In the genomic region with DNA sequence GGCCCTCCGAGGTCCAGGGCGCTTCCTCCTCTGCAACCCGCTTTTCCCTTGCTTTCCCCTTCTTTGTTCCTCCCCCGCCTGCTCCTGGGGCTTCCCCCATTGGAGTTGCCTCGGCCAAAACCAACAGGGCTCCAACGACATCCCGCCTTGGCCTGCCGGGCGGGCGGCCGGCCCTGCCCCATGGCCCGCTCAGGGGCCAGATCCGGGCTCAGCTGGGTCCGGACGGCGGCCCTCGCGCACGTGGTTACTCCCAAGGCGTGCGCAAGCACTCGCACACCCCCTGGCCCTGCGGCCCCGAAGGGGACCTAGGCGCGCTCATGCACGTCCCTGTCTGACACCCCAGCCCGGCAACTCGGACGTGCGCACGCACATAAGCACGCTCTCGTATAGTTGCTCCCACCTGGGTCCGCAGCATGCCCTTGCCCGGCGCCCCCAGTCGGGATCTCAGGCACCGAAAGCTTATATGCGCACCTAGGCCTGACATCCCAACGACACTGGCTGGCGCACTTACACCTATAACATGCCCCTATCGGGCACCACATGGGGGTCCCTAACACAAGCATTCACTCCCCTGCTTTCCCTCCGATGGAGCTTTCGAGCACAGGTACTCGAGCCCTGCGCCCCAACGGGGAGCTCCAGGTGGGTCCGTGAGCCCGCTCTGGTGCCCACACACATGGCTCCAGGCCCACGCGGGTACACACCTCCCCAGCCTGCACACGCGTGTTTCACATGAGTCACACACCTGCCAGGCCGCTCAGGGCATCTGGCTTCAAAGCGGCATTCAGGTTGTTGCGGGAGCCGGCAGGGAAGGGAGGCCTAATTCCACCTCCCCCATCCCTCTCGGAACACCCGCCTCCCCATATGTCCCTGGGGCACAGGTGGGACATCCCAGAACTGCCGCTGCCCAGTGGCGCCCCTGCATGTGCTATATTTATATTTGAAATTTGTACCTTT, we compare ENCODE assay signal across 14 cellular contexts. TPM values are rescaled to one million over a fixed set of nuclear protein-coding genes. Genes with fewer than 3 reads are reported as not detected.
A peak's percentile ranks its signal among the peaks of the same experiment; 100 is the strongest.
DNase-seq lines count a peak whose midpoint lies in the region; ATAC-seq and TF ChIP-seq lines count a peak whose summit lies in the region.
"Had no signal": no experiment of that assay in that cellular context is flagged by ENCODE, and none has a peak within 500 bp of the region (broad histone marks: within the 10 kb centered on the region; RNA-seq: fewer than 3 reads in every experiment).

No MANE protein-coding gene starts in this region.

- TF ChIP-seq POLR2A in gastrocnemius medialis (IDR thresholded peaks at IDR 0.05), result no peak

- TF ChIP-seq CTCF in astrocyte of the cerebellum (IDR thresholded peaks at IDR 0.05; ENCODE audit: low read depth, low read length, missing control alignments) (no peak), right atrium auricular region (IDR thresholded peaks at IDR 0.05) (no peak), gastrocnemius medialis (IDR thresholded peaks at IDR 0.05 in 4 of 5, conservative IDR thresholded peaks at IDR 0.05 in 1 of 5) (no peak)

- peak overlapping the region; percentile 23 to 76 for H3K27ac ChIP-seq in right atrium auricular region
- H3K27ac ChIP-seq in gastrocnemius medialis, result peak overlapping the region; percentile 97 to 100 (median 99)
- H3K27ac ChIP-seq: cardiac muscle cell had no signal

- H3K9me3 ChIP-seq in right atrium auricular region (no peaks in the 10 kb centered on the region), gastrocnemius medialis (no peaks in the 10 kb centered on the region)

- DNase-seq in ELF-1 (ENCODE audit: low read depth, low spot score) (peak; percentile 39), astrocyte of the cerebellum (ENCODE audit: low read depth) (no peak), right atrium auricular region (ENCODE audit: low spot score) (peak; percentile 80), gastrocnemius medialis (no peak), iPS-NIHi11 (ENCODE audit: low spot score) (no peak), NCI-H1436 treated with DMSO at 0.1 percent for 48 hours (lab: John Stamatoyannopoulos, UW) (no peak)
- DNase-seq: activated CD4-positive, alpha-beta T cell treated with anti-CD3 and anti-CD28 coated beads, Interleukin-2, amount 10 ng/mL, durations not matched to agents 24 days and 14 days; erythroblast; NCI-H187; stimulated activated CD4-positive, alpha-beta T cell treated with anti-CD3 and anti-CD28 coated beads, Interleukin-4, amount 100 ng/mL, for 1 hour; stimulated activated naive CD8-positive, alpha-beta T cell treated with anti-CD3 and anti-CD28 coated beads, Interleukin-15, Interleukin-2, amounts not matched to agents 100 U/mL and 50 U/mL, for 24 hours had no signal

- H3K4me3 ChIP-seq in astrocyte of the cerebellum (ENCODE audit: low read depth, low read length) (peak overlapping the region; percentile 0), right atrium auricular region (no peak overlapping the region), gastrocnemius medialis (peak overlapping the region in 2 of 4 donors; percentile 2 to 22)
- H3K4me3 ChIP-seq: cardiac muscle cell had no signal

- intact Hi-C loops in gastrocnemius medialis (cut with DNase I; ENCODE audit: low total_unique reads), result no loop called here

- in situ Hi-C loops in astrocyte of the cerebellum (cut with HindIII; ENCODE audit: low sequenced_read_pairs) (no loop called here), gastrocnemius medialis (cut with MboI; ENCODE audit: low sequenced_read_pairs in 4 of 4) (no loop called here)

- H3K36me3 ChIP-seq in right atrium auricular region (no peaks in the 10 kb centered on the region), gastrocnemius medialis (no peaks in the 10 kb centered on the region)
- H3K36me3 ChIP-seq: cardiac muscle cell had no signal

- ATAC-seq in gastrocnemius medialis (no peak), GM18511 (IDR thresholded peaks at IDR 0.05; ENCODE audit: unreplicated experiment) (no peak), GM19324 (IDR thresholded peaks at IDR 0.05; ENCODE audit: low FRiP score, unreplicated experiment) (no peak)
- ATAC-seq: stimulated activated naive CD8-positive, alpha-beta T cell treated with anti-CD3 and anti-CD28 coated beads, Interleukin-15, Interleukin-2, amounts not matched to agents 100 U/mL and 50 U/mL, for 24 hours had no signal

- H3K27me3 ChIP-seq in right atrium auricular region (no peaks in the 10 kb centered on the region), gastrocnemius medialis (no peaks in the 10 kb centered on the region)

- H3K4me1 ChIP-seq in right atrium auricular region (peaks cover 0 to 98% of the 10 kb centered on the region in 2 donors), gastrocnemius medialis (peaks cover 76 to 79% of the 10 kb centered on the region in 2 donors)

RNA-seq across cellular contexts. Expression of gene NFIX, which starts 15.0 kb away (rescaled TPM):
- total RNA-seq in right atrium auricular region (10 to 100 TPM; 56.5 to 69.8 TPM), gastrocnemius medialis (100 to 1,000 TPM in 2 of 4 donors, 10 to 100 TPM in 2; 31.9 to 128 (median 105) TPM)
- total RNA-seq: cardiac muscle cell had no signal

RNA-seq across cellular contexts. Expression of gene DAND5, which starts 40.9 kb away (rescaled TPM):
- total RNA-seq in right atrium auricular region (10 to 100 TPM in 1 of 2 donors, 1 to 10 TPM in 1; 2.9 to 10.7 TPM), gastrocnemius medialis (not detected)
- total RNA-seq: activated CD4-positive, alpha-beta T cell treated with anti-CD3 and anti-CD28 coated beads, Interleukin-2, amount 10 ng/mL, durations not matched to agents 24 days and 14 days; cardiac muscle cell had no signal

RNA-seq across cellular contexts. Expression of gene GADD45GIP1, which starts 53.3 kb away (rescaled TPM):
- total RNA-seq in right atrium auricular region, result 10 to 100 TPM; 48.5 to 58.7 TPM
- total RNA-seq in gastrocnemius medialis, result 10 to 100 TPM; 50.7 to 71.0 (median 61.4) TPM

Comparison
In these comparisons a context has a peak if more than half of its experiments do, and no peak if none do; other contexts are left out.
1. DNase-seq: peak in ELF-1 (single experiment) and right atrium auricular region (single experiment); none in astrocyte of the cerebellum (single experiment), gastrocnemius medialis (0 of 2), iPS-NIHi11 (single experiment) and NCI-H1436 treated with DMSO at 0.1 percent for 48 hours (single experiment).